ENCODE assay signal across 9 cellular contexts in genomic region chr19:48489608-48490216, GRCh38. TPM values are rescaled to one million over a fixed set of nuclear protein-coding genes. Genes with fewer than 3 reads are reported as not detected.
A peak's percentile ranks its signal among the peaks of the same experiment; 100 is the strongest.
DNase-seq lines count a peak whose midpoint lies in the region; ATAC-seq, FAIRE-seq and TF ChIP-seq lines count a peak whose summit lies in the region.
"Had no signal": no experiment of that assay in that cellular context is flagged by ENCODE, and none has a peak within 500 bp of the region (broad histone marks: within the 10 kb centered on the region; RNA-seq: fewer than 3 reads in every experiment).

No MANE protein-coding gene starts in this region.

- peak; percentile 78 for TF ChIP-seq CTCF in IMR-90 (conservative IDR thresholded peaks at IDR 0.05; ENCODE audit: low read depth, low read length)
- peak; percentile 95 for TF ChIP-seq CTCF in progenitor cell of endocrine pancreas (IDR thresholded peaks at IDR 0.05; ENCODE audit: unreplicated experiment)

- no peak overlapping the region for H3K23ac ChIP-seq in IMR-90 (ENCODE audit: low read depth, low read length)

- peak; percentile 18; the same call in 1 of the 2 replicates for ATAC-seq in IMR-90 (ENCODE audit: low read depth)
- ATAC-seq in GM21390 (IDR thresholded peaks at IDR 0.05; ENCODE audit: unreplicated experiment) = no peak

- H4K5ac ChIP-seq in IMR-90 (ENCODE audit: low read depth, low read length) = no peak overlapping the region

- H3K36me3 Mint-ChIP-seq in activated T-helper 2 cell treated with anti-CD3 and anti-CD28 coated beads, Interferon-gamma antibody, Interleukin-2, Interleukin-4, amounts not matched to agents 10 μg/mL and 5 μg/mL and 100 μg/mL, durations not matched to agents 14 hours and 24 hours and 36 hours (ENCODE audit: low read depth) = no peaks in the 10 kb centered on the region
- peaks cover 2% of the 10 kb centered on the region for H3K36me3 Mint-ChIP-seq in progenitor cell of endocrine pancreas (ENCODE audit: insufficient read depth)

- H4K91ac ChIP-seq in IMR-90 (ENCODE audit: insufficient read depth, low read depth, low read length) = no peak overlapping the region

- no TSS peak for BruUV-seq in IMR-90 (replicated peaks; lab: Mats Ljungman, UMichigan)

- peak; percentile 39 for DNase-seq in IMR-90
- peak; percentile 37 for DNase-seq in RCC 7860 (ENCODE audit: low spot score)
- DNase-seq in activated T-helper 2 cell treated with anti-CD3 and anti-CD28 coated beads, Interferon-gamma antibody, Interleukin-2, Interleukin-4, amounts not matched to agents 10 μg/mL and 5 μg/mL and 100 μg/mL, durations not matched to agents 14 hours and 24 hours and 36 hours (ENCODE audit: low spot score) = peak; percentile 76
- DNase-seq in germinal center (ENCODE audit: low spot score) = peak; percentile 89
- DNase-seq in progenitor cell of endocrine pancreas (ENCODE audit: low spot score, unreplicated experiment) = peak; percentile 81
- DNase-seq in SK-N-DZ (ENCODE audit: low spot score) = no peak

- peak overlapping the region; percentile 39 for H2AFZ ChIP-seq in IMR-90 (replicated peaks; ENCODE audit: low read length, poor library complexity)

- no peaks in the 10 kb centered on the region for H3K9me3 Mint-ChIP-seq in activated T-helper 2 cell treated with anti-CD3 and anti-CD28 coated beads, Interferon-gamma antibody, Interleukin-2, Interleukin-4, amounts not matched to agents 10 μg/mL and 5 μg/mL and 100 μg/mL, durations not matched to agents 14 hours and 24 hours and 36 hours
- no peaks in the 10 kb centered on the region for H3K9me3 Mint-ChIP-seq in progenitor cell of endocrine pancreas (ENCODE audit: low read depth)

- 6% methylated on average over 11 of the region's 19 CpGs; no CpG with 5 or more reads in 1 of the 2 experiments for WGBS in IMR-90 (ENCODE audit: extremely low coverage in 2 of 2, insufficient read length in 1 of 2), 2 experiments

- peak; percentile 66 for TF ChIP-seq RAD21 in IMR-90 (IDR thresholded peaks at IDR 0.05; ENCODE audit: low read length)

- no peak overlapping the region for H2BK15ac ChIP-seq in IMR-90 (ENCODE audit: low read depth, low read length)

- peaks cover 0 to 11% of the 10 kb centered on the region in 2 experiments; a peak in 1 of 4 replicates for H3K79me1 ChIP-seq in IMR-90 (ENCODE audit: low read depth in 1 of 2, low read length in 2 of 2)

- CTCF ChIA-PET in IMR-90 (lab: Yijun Ruan, JAX) = interaction anchor here (0.8 to 4.4 kb wide), 10 partner anchors 9 to 127 kb away, joined by 3 to 35 read pairs (median 4); no protein-coding TSS in a partner anchor

- peak overlapping the region; percentile 91 for H2AK9ac ChIP-seq in IMR-90 (replicated peaks; ENCODE audit: low read depth, low read length, poor library complexity)

- peaks cover 22% of the 10 kb centered on the region for H3K27me3 Mint-ChIP-seq in activated T-helper 2 cell treated with anti-CD3 and anti-CD28 coated beads, Interferon-gamma antibody, Interleukin-2, Interleukin-4, amounts not matched to agents 10 μg/mL and 5 μg/mL and 100 μg/mL, durations not matched to agents 14 hours and 24 hours and 36 hours (ENCODE audit: low read depth)
- peaks cover 47% of the 10 kb centered on the region for H3K27me3 Mint-ChIP-seq in progenitor cell of endocrine pancreas

- no peaks in the 10 kb centered on the region for H3K9me3 ChIP-seq in IMR-90 (ENCODE audit: control insufficient read depth, insufficient read depth, low read length)

- in situ Hi-C loops in IMR-90 (cut with MboI; ENCODE audit: low sequenced_read_pairs) = no loop called here

- H3K9ac ChIP-seq in IMR-90 (ENCODE audit: low read depth, low read length) = no peak overlapping the region

- H4K20me1 ChIP-seq in IMR-90 (ENCODE audit: insufficient read depth, low read length) = no peaks in the 10 kb centered on the region

- H3K4me3 ChIP-seq in IMR-90 (ENCODE audit: insufficient read depth, low read depth, low read length) = no peak overlapping the region

- H3K4me3 Mint-ChIP-seq in activated T-helper 2 cell treated with anti-CD3 and anti-CD28 coated beads, Interferon-gamma antibody, Interleukin-2, Interleukin-4, amounts not matched to agents 10 μg/mL and 5 μg/mL and 100 μg/mL, durations not matched to agents 14 hours and 24 hours and 36 hours (ENCODE audit: low read depth) = no peak overlapping the region
- no peak overlapping the region for H3K4me3 Mint-ChIP-seq in progenitor cell of endocrine pancreas (ENCODE audit: low read depth)

- no peak overlapping the region for H2BK5ac ChIP-seq in IMR-90 (ENCODE audit: low read depth, low read length, poor library complexity, severe bottlenecking)

- H3K56ac ChIP-seq in IMR-90 (ENCODE audit: extremely low read depth, insufficient read depth, low read length) = no peak overlapping the region

- H3K27ac ChIP-seq in IMR-90 (ENCODE audit: insufficient read depth, low read length) = no peak overlapping the region

- H4K8ac ChIP-seq in IMR-90 (ENCODE audit: low read depth in 2 of 2, low read length in 2 of 2) = no peak overlapping the region; a peak in 1 of 4 replicates

- H3K4me1 Mint-ChIP-seq in activated T-helper 2 cell treated with anti-CD3 and anti-CD28 coated beads, Interferon-gamma antibody, Interleukin-2, Interleukin-4, amounts not matched to agents 10 μg/mL and 5 μg/mL and 100 μg/mL, durations not matched to agents 14 hours and 24 hours and 36 hours (ENCODE audit: low read depth) = peaks cover 18% of the 10 kb centered on the region
- peaks cover 7% of the 10 kb centered on the region for H3K4me1 Mint-ChIP-seq in progenitor cell of endocrine pancreas (ENCODE audit: low read depth)

- H2BK120ac ChIP-seq in IMR-90 (ENCODE audit: low read depth, low read length) = no peak overlapping the region

- H2BK20ac ChIP-seq in IMR-90 (ENCODE audit: low read depth, low read length) = no peak overlapping the region

- no peak for TF ChIP-seq POLR2A in IMR-90 (IDR thresholded peaks at IDR 0.05; ENCODE audit: low read depth, low read length)

- peaks cover 12% of the 10 kb centered on the region for H3K4me1 ChIP-seq in IMR-90 (ENCODE audit: control insufficient read depth, insufficient read depth, low read length)

- dilution Hi-C loops in IMR-90 (cut with HindIII; ENCODE audit: low sequenced_read_pairs, unreplicated experiment) = no loop called here

- peaks cover 14% of the 10 kb centered on the region for H3K9me1 ChIP-seq in IMR-90 (ENCODE audit: insufficient read depth, low read length)

- H2AK5ac ChIP-seq in IMR-90 (ENCODE audit: low read depth, low read length) = 0 out of 2 replicates have a peak overlapping the region, but pooled peaks have one; percentile 29

- peak; percentile 72 for FAIRE-seq in G401.6 (lab: Jason Lieb, UNC)
- FAIRE-seq in RCC 7860 (lab: Jason Lieb, UNC) = no peak
- FAIRE-seq: colon had no signal

- no peak overlapping the region for H3K4me2 ChIP-seq in IMR-90 (ENCODE audit: low read depth, low read length)

- H3K18ac ChIP-seq in IMR-90 (ENCODE audit: low read depth, low read length) = no peak overlapping the region

- no peaks in the 10 kb centered on the region; the same call in 1 of the 2 replicates for H3K27me3 ChIP-seq in IMR-90 (ENCODE audit: control insufficient read depth, insufficient read depth, low read length)

- no peak overlapping the region for H3K4ac ChIP-seq in IMR-90 (ENCODE audit: low read depth, low read length)

- intact Hi-C loops in IMR-90 (cut with micrococcal nuclease) = loop anchor here (1.0 kb wide), 1 partner anchor 95 kb away; no protein-coding TSS in a partner anchor
- intact Hi-C loops in activated T-helper 2 cell treated with anti-CD3 and anti-CD28 coated beads, Interferon-gamma antibody, Interleukin-2, Interleukin-4, amounts not matched to agents 10 μg/mL and 5 μg/mL and 100 μg/mL, durations not matched to agents 14 hours and 24 hours and 36 hours (cut with micrococcal nuclease) = loop anchor here (1.0 kb wide), 1 partner anchor 95 kb away; no protein-coding TSS in a partner anchor

- no peak overlapping the region for H3K14ac ChIP-seq in IMR-90 (replicated peaks; ENCODE audit: low read depth, low read length)

- H3K27ac Mint-ChIP-seq in activated T-helper 2 cell treated with anti-CD3 and anti-CD28 coated beads, Interferon-gamma antibody, Interleukin-2, Interleukin-4, amounts not matched to agents 10 μg/mL and 5 μg/mL and 100 μg/mL, durations not matched to agents 14 hours and 24 hours and 36 hours = no peak overlapping the region
- no peak overlapping the region for H3K27ac Mint-ChIP-seq in progenitor cell of endocrine pancreas

- no peaks in the 10 kb centered on the region for H3K36me3 ChIP-seq in IMR-90 (ENCODE audit: control insufficient read depth, insufficient read depth, low read length)

- POLR2A ChIA-PET in IMR-90 (lab: Charles Lee; ENCODE audit: unreplicated experiment) = interaction anchor here (0.6 kb wide), 1 partner anchor 155 kb away, joined by 5 read pairs; no protein-coding TSS in a partner anchor

RNA-seq across cellular contexts. Expression of gene CYTH2, which starts 20.5 kb away (rescaled TPM):
- total RNA-seq in IMR-90 (2012; rRNA removed) (35.8 and 38.3 TPM in 2 replicates), progenitor cell of endocrine pancreas (248 TPM in 2 replicates)
- 56.1 and 62.0 TPM in 2 replicates for polyA plus RNA-seq in IMR-90 (2012; rRNA removed)
- 49.6 and 59.9 TPM in 2 replicates for polyA plus RNA-seq in IMR-90 (2012; cell fraction: cytosol; rRNA removed)
- 149 and 158 TPM in 2 replicates for polyA plus RNA-seq in IMR-90 (2012; cell fraction: nucleus; rRNA removed; ENCODE audit: low replicate concordance)
- total RNA-seq in activated T-helper 2 cell treated with anti-CD3 and anti-CD28 coated beads, Interferon-gamma antibody, Interleukin-2, Interleukin-4, amounts not matched to agents 10 μg/mL and 5 μg/mL and 100 μg/mL, durations not matched to agents 14 hours and 24 hours and 36 hours = 37.7 and 38.6 TPM in 2 replicates
- polyA plus RNA-seq in SK-N-DZ (2014; cell fraction: cytosol; rRNA removed) = 27.6 and 28.1 TPM in 2 replicates
- polyA plus RNA-seq in SK-N-DZ (2014; cell fraction: nucleus; rRNA removed) = 70.9 and 73.1 TPM in 2 replicates

RNA-seq across cellular contexts. Expression of gene LMTK3, which starts 21.9 kb away (rescaled TPM):
- total RNA-seq in IMR-90 (2012; rRNA removed) (0.18 TPM in 1 of 2 replicates, not detected in the other), progenitor cell of endocrine pancreas (11.4 and 12.7 TPM in 2 replicates)
- 0.60 and 0.87 TPM in 2 replicates for polyA plus RNA-seq in IMR-90 (2012; rRNA removed)
- polyA plus RNA-seq in IMR-90 (2012; cell fraction: cytosol; rRNA removed) = 0.70 and 0.79 TPM in 2 replicates
- 2.9 and 5.0 TPM in 2 replicates for polyA plus RNA-seq in IMR-90 (2012; cell fraction: nucleus; rRNA removed; ENCODE audit: low replicate concordance)
- total RNA-seq in activated T-helper 2 cell treated with anti-CD3 and anti-CD28 coated beads, Interferon-gamma antibody, Interleukin-2, Interleukin-4, amounts not matched to agents 10 μg/mL and 5 μg/mL and 100 μg/mL, durations not matched to agents 14 hours and 24 hours and 36 hours = 3.1 and 5.1 TPM in 2 replicates
- polyA plus RNA-seq in SK-N-DZ (2014; cell fraction: cytosol; rRNA removed) = 0.17 and 0.38 TPM in 2 replicates
- 0.84 and 1.0 TPM in 2 replicates for polyA plus RNA-seq in SK-N-DZ (2014; cell fraction: nucleus; rRNA removed)

RNA-seq across cellular contexts. Expression of gene KCNJ14, which starts 34.3 kb away (rescaled TPM):
- total RNA-seq in IMR-90 (2012; rRNA removed) = under 0.01 and 0.18 TPM in 2 replicates
- 0.34 and 0.39 TPM in 2 replicates for polyA plus RNA-seq in IMR-90 (2012; rRNA removed)
- 0.11 and 0.29 TPM in 2 replicates for polyA plus RNA-seq in IMR-90 (2012; cell fraction: cytosol; rRNA removed)
- polyA plus RNA-seq in IMR-90 (2012; cell fraction: nucleus; rRNA removed; ENCODE audit: low replicate concordance) = 2.0 and 4.1 TPM in 2 replicates
- 2.0 and 2.1 TPM in 2 replicates for total RNA-seq in activated T-helper 2 cell treated with anti-CD3 and anti-CD28 coated beads, Interferon-gamma antibody, Interleukin-2, Interleukin-4, amounts not matched to agents 10 μg/mL and 5 μg/mL and 100 μg/mL, durations not matched to agents 14 hours and 24 hours and 36 hours
- total RNA-seq in progenitor cell of endocrine pancreas = 2.0 TPM in 2 replicates
- 0.14 and 0.38 TPM in 2 replicates for polyA plus RNA-seq in SK-N-DZ (2014; cell fraction: cytosol; rRNA removed)
- 1.1 and 1.5 TPM in 2 replicates for polyA plus RNA-seq in SK-N-DZ (2014; cell fraction: nucleus; rRNA removed)

RNA-seq across cellular contexts. Expression of gene GRWD1, which starts 43.9 kb away (rescaled TPM):
- total RNA-seq in IMR-90 (2012; rRNA removed) (22.0 and 32.5 TPM in 2 replicates), progenitor cell of endocrine pancreas (35.7 and 35.9 TPM in 2 replicates)
- 22.5 and 25.2 TPM in 2 replicates for polyA plus RNA-seq in IMR-90 (2012; rRNA removed)
- 20.0 and 42.6 TPM in 2 replicates for polyA plus RNA-seq in IMR-90 (2012; cell fraction: cytosol; rRNA removed)
- 13.1 and 26.6 TPM in 2 replicates for polyA plus RNA-seq in IMR-90 (2012; cell fraction: nucleus; rRNA removed; ENCODE audit: low replicate concordance)
- 77.6 and 77.8 TPM in 2 replicates for total RNA-seq in activated T-helper 2 cell treated with anti-CD3 and anti-CD28 coated beads, Interferon-gamma antibody, Interleukin-2, Interleukin-4, amounts not matched to agents 10 μg/mL and 5 μg/mL and 100 μg/mL, durations not matched to agents 14 hours and 24 hours and 36 hours
- 29.3 and 41.5 TPM in 2 replicates for polyA plus RNA-seq in SK-N-DZ (2014; cell fraction: cytosol; rRNA removed)
- polyA plus RNA-seq in SK-N-DZ (2014; cell fraction: nucleus; rRNA removed) = 11.7 and 14.8 TPM in 2 replicates
